Comparison of ENCODE assay signal across 30 cellular contexts in genomic region chrX:136868283-136869055, GRCh38. TPM values are rescaled to one million over a fixed set of nuclear protein-coding genes. Genes with fewer than 3 reads are reported as not detected.
DNase-seq lines count a peak whose midpoint lies in the region; ATAC-seq, FAIRE-seq and TF ChIP-seq lines count a peak whose summit lies in the region.
"Had no signal": no experiment of that assay in that cellular context is flagged by ENCODE, and none has a peak within 500 bp of the region (broad histone marks: within the 10 kb centered on the region; RNA-seq: fewer than 3 reads in every experiment).

No MANE protein-coding gene starts in this region.

- no peak overlapping the region for H2AFZ ChIP-seq in trophoblast cell (ENCODE audit: insufficient read depth, low read length, poor library complexity)

- H3K27ac Mint-ChIP-seq in activated CD4-positive, alpha-beta T cell treated with anti-CD3 and anti-CD28 coated beads, Interleukin-2, amount 10 ng/mL, durations not matched to agents 24 days and 14 days, result peak overlapping the region; percentile 34
- peak overlapping the region; percentile 21 for H3K27ac Mint-ChIP-seq in activated T-helper 1 cell treated with anti-CD3 and anti-CD28 coated beads, Interleukin-12 subunit alpha, Interleukin-12 subunit beta, Interleukin-2, Interleukin-4 antibody, amounts not matched to agents 30 ng/mL and 10 ng/mL and 1 ng/mL, durations not matched to agents 14 hours and 24 hours and 36 hours
- peak overlapping the region; percentile 31 for H3K27ac Mint-ChIP-seq in memory B cell
- H3K27ac Mint-ChIP-seq in T-helper 2 cell treated with Interferon-gamma antibody and Interleukin-4, amounts not matched to agents 5 μg/mL and 100 μg/mL, for 36 hours, result no peak overlapping the region
- H3K27ac Mint-ChIP-seq: activated naive CD4-positive, alpha-beta T cell treated with anti-CD3 and anti-CD28 coated beads, Interleukin-2, amount 50 U/mL, for 24 hours; type B pancreatic cell had no signal

- H3K4me3 ChIP-seq in trophoblast cell (ENCODE audit: low read depth, low read length), result no peak overlapping the region
- H3K4me3 ChIP-seq: lung had no signal

- H3K23ac ChIP-seq in trophoblast cell (ENCODE audit: low read length), result no peak overlapping the region

- no peak overlapping the region for H4K8ac ChIP-seq in trophoblast cell (ENCODE audit: low read depth, low read length)

- no peaks in the 10 kb centered on the region for H3K27me3 Mint-ChIP-seq in activated CD4-positive, alpha-beta T cell treated with anti-CD3 and anti-CD28 coated beads, Interleukin-2, amount 10 ng/mL, durations not matched to agents 24 days and 14 days
- H3K27me3 Mint-ChIP-seq in activated T-helper 1 cell treated with anti-CD3 and anti-CD28 coated beads, Interleukin-12 subunit alpha, Interleukin-12 subunit beta, Interleukin-2, Interleukin-4 antibody, amounts not matched to agents 30 ng/mL and 10 ng/mL and 1 ng/mL, durations not matched to agents 14 hours and 24 hours and 36 hours (ENCODE audit: insufficient read depth), result no peaks in the 10 kb centered on the region
- no peaks in the 10 kb centered on the region for H3K27me3 Mint-ChIP-seq in memory B cell
- H3K27me3 Mint-ChIP-seq in T-helper 2 cell treated with Interferon-gamma antibody and Interleukin-4, amounts not matched to agents 5 μg/mL and 100 μg/mL, for 36 hours (ENCODE audit: low read depth), result no peaks in the 10 kb centered on the region
- H3K27me3 Mint-ChIP-seq: activated CD8-positive, alpha-beta memory T cell treated with anti-CD3 and anti-CD28 coated beads, Interleukin-2, amount 10 ng/mL, durations not matched to agents 7 days and 5 days; activated naive CD4-positive, alpha-beta T cell treated with anti-CD3 and anti-CD28 coated beads, Interleukin-2, amount 50 U/mL, for 24 hours; naive thymus-derived CD8-positive, alpha-beta T cell; type B pancreatic cell had no signal

- H3K4me1 Mint-ChIP-seq in activated CD4-positive, alpha-beta T cell treated with anti-CD3 and anti-CD28 coated beads, Interleukin-2, amount 10 ng/mL, durations not matched to agents 24 days and 14 days, result peaks cover 15% of the 10 kb centered on the region
- peaks cover 33% of the 10 kb centered on the region for H3K4me1 Mint-ChIP-seq in activated T-helper 1 cell treated with anti-CD3 and anti-CD28 coated beads, Interleukin-12 subunit alpha, Interleukin-12 subunit beta, Interleukin-2, Interleukin-4 antibody, amounts not matched to agents 30 ng/mL and 10 ng/mL and 1 ng/mL, durations not matched to agents 14 hours and 24 hours and 36 hours (ENCODE audit: low read depth)
- H3K4me1 Mint-ChIP-seq in memory B cell, result peaks cover 3% of the 10 kb centered on the region
- H3K4me1 Mint-ChIP-seq in T-helper 2 cell treated with Interferon-gamma antibody and Interleukin-4, amounts not matched to agents 5 μg/mL and 100 μg/mL, for 36 hours (ENCODE audit: low read depth), result peaks cover 24% of the 10 kb centered on the region

- H3K9me3 Mint-ChIP-seq in activated CD4-positive, alpha-beta T cell treated with anti-CD3 and anti-CD28 coated beads, Interleukin-2, amount 10 ng/mL, durations not matched to agents 24 days and 14 days, result no peaks in the 10 kb centered on the region
- H3K9me3 Mint-ChIP-seq in activated T-helper 1 cell treated with anti-CD3 and anti-CD28 coated beads, Interleukin-12 subunit alpha, Interleukin-12 subunit beta, Interleukin-2, Interleukin-4 antibody, amounts not matched to agents 30 ng/mL and 10 ng/mL and 1 ng/mL, durations not matched to agents 14 hours and 24 hours and 36 hours, result no peaks in the 10 kb centered on the region
- H3K9me3 Mint-ChIP-seq in memory B cell, result no peaks in the 10 kb centered on the region
- H3K9me3 Mint-ChIP-seq in T-helper 2 cell treated with Interferon-gamma antibody and Interleukin-4, amounts not matched to agents 5 μg/mL and 100 μg/mL, for 36 hours, result no peaks in the 10 kb centered on the region
- H3K9me3 Mint-ChIP-seq: activated naive CD4-positive, alpha-beta T cell treated with anti-CD3 and anti-CD28 coated beads, Interleukin-2, amount 50 U/mL, for 24 hours; naive thymus-derived CD8-positive, alpha-beta T cell; type B pancreatic cell had no signal

- no peak for ATAC-seq in memory B cell (ENCODE audit: low read depth)
- ATAC-seq in HG03196 (IDR thresholded peaks at IDR 0.05; ENCODE audit: unreplicated experiment), result no peak
- ATAC-seq: PC-3 had no signal

- H3K9ac ChIP-seq in trophoblast cell (ENCODE audit: low read length), result no peak overlapping the region

- H3K4me1 ChIP-seq in trophoblast cell (ENCODE audit: control insufficient read depth in 1 of 2, insufficient read depth in 2 of 2, low read length in 2 of 2), result no peaks in the 10 kb centered on the region

- TF ChIP-seq POLR2A in GM12892 (IDR thresholded peaks at IDR 0.05; ENCODE audit: low read depth, low read length), result peak; percentile 28

- no peak overlapping the region for H4K12ac ChIP-seq in trophoblast cell (ENCODE audit: low read depth, low read length)

- WGBS in trophoblast cell (ENCODE audit: extremely low coverage, insufficient coverage, insufficient read length), result no CpG with 5 or more reads among the region's 9 CpGs

- no peak for FAIRE-seq in GM12892 (lab: Jason Lieb, UNC)
- FAIRE-seq: HTR-8/SVneo had no signal

- no peak overlapping the region for H3K14ac ChIP-seq in trophoblast cell (ENCODE audit: low read length)

- no peak overlapping the region for H2BK120ac ChIP-seq in trophoblast cell (ENCODE audit: insufficient read depth, low read length, poor library complexity)

- H3K36me3 Mint-ChIP-seq in activated CD4-positive, alpha-beta T cell treated with anti-CD3 and anti-CD28 coated beads, Interleukin-2, amount 10 ng/mL, durations not matched to agents 24 days and 14 days (ENCODE audit: low read depth), result peaks cover 53% of the 10 kb centered on the region
- H3K36me3 Mint-ChIP-seq in activated T-helper 1 cell treated with anti-CD3 and anti-CD28 coated beads, Interleukin-12 subunit alpha, Interleukin-12 subunit beta, Interleukin-2, Interleukin-4 antibody, amounts not matched to agents 30 ng/mL and 10 ng/mL and 1 ng/mL, durations not matched to agents 14 hours and 24 hours and 36 hours (ENCODE audit: low read depth), result peaks cover 43% of the 10 kb centered on the region
- peaks cover 15% of the 10 kb centered on the region for H3K36me3 Mint-ChIP-seq in memory B cell
- peaks cover 64% of the 10 kb centered on the region for H3K36me3 Mint-ChIP-seq in T-helper 2 cell treated with Interferon-gamma antibody and Interleukin-4, amounts not matched to agents 5 μg/mL and 100 μg/mL, for 36 hours (ENCODE audit: low read depth)

- no peaks in the 10 kb centered on the region for H3K79me1 ChIP-seq in trophoblast cell (ENCODE audit: low read length)

- DNase-seq in activated CD4-positive, alpha-beta T cell treated with anti-CD3 and anti-CD28 coated beads, Interleukin-2, amount 10 ng/mL, durations not matched to agents 24 days and 14 days, result no peak
- no peak for DNase-seq in activated CD4-positive, alpha-beta T cell treated with anti-CD3 and anti-CD28 coated beads for 1 hour
- no peak for DNase-seq in GM12892 (ENCODE audit: insufficient read length)
- no peak for DNase-seq in activated T-helper 1 cell treated with anti-CD3 and anti-CD28 coated beads, Interleukin-12 subunit alpha, Interleukin-12 subunit beta, Interleukin-2, Interleukin-4 antibody, amounts not matched to agents 30 ng/mL and 10 ng/mL and 1 ng/mL, durations not matched to agents 14 hours and 24 hours and 36 hours (ENCODE audit: low spot score)
- no peak for DNase-seq in memory B cell (ENCODE audit: low spot score in 2 of 2)
- DNase-seq in trophoblast cell, result no peak
- DNase-seq in T-helper 2 cell treated with Interferon-gamma antibody and Interleukin-4, amounts not matched to agents 5 μg/mL and 100 μg/mL, for 36 hours (ENCODE audit: low spot score), result no peak
- DNase-seq: 8988T; activated CD8-positive, alpha-beta memory T cell treated with anti-CD3 and anti-CD28 coated beads, Interleukin-2, amount 10 ng/mL, durations not matched to agents 7 days and 5 days; aorta; Calu3; DMS79; GDM1; hippocampal formation; KG1; MM.1S; naive thymus-derived CD8-positive, alpha-beta T cell; NCI-H1930; NCI-H524 treated with DMSO at 0.1 percent for 48 hours; NK-92 treated with Interleukin-12 subunit alpha and Interleukin-12 subunit beta, amount 100 ng/mL, for 24 hours; PC-3; stimulated activated CD4-positive, alpha-beta T cell treated with anti-CD3 and anti-CD28 coated beads, Interleukin-4, amount 100 ng/mL, for 24 hours; substantia nigra; T-helper 2 cell had no signal

- no peaks in the 10 kb centered on the region for H3K27me3 ChIP-seq in trophoblast cell (ENCODE audit: insufficient read depth, low read length)

- intact Hi-C loops in activated CD4-positive, alpha-beta T cell treated with anti-CD3 and anti-CD28 coated beads, Interleukin-2, amount 10 ng/mL, durations not matched to agents 24 days and 14 days (cut with micrococcal nuclease), result loop anchor here (1.0 to 5.0 kb wide), 2 partner anchors 10 to 86 kb away; partner anchors contain the start of gene ARHGEF6
- intact Hi-C loops in activated T-helper 1 cell treated with anti-CD3 and anti-CD28 coated beads, Interleukin-12 subunit alpha, Interleukin-12 subunit beta, Interleukin-2, Interleukin-4 antibody, amounts not matched to agents 30 ng/mL and 10 ng/mL and 1 ng/mL, durations not matched to agents 14 hours and 24 hours and 36 hours (cut with micrococcal nuclease), result loop anchor here (5.0 kb wide), 2 partner anchors 59 to 86 kb away; partner anchors contain the start of gene ARHGEF6

- H2AK5ac ChIP-seq in trophoblast cell (ENCODE audit: low read length), result no peak overlapping the region

- no peaks in the 10 kb centered on the region for H3K9me3 ChIP-seq in trophoblast cell (ENCODE audit: insufficient read depth, low read depth, low read length)

- H4K91ac ChIP-seq in trophoblast cell (ENCODE audit: low read depth, low read length), result no peak overlapping the region

- no peaks in the 10 kb centered on the region for H3K79me2 ChIP-seq in trophoblast cell (ENCODE audit: control insufficient read depth, insufficient read depth, low read length, poor library complexity)

- peaks cover 21 to 28% of the 10 kb centered on the region in 2 experiments for H3K36me3 ChIP-seq in trophoblast cell (ENCODE audit: control insufficient read depth in 1 of 2, insufficient read depth in 2 of 2, low read length in 2 of 2)

- H3K4me2 ChIP-seq in trophoblast cell (ENCODE audit: low read length), result no peak overlapping the region

- H3K18ac ChIP-seq in trophoblast cell (ENCODE audit: low read length), result no peak overlapping the region

- no peak overlapping the region for H2BK12ac ChIP-seq in trophoblast cell (ENCODE audit: low read length)

- no peak overlapping the region for H3K27ac ChIP-seq in trophoblast cell (ENCODE audit: low read depth, low read length)
- H3K27ac ChIP-seq: C4-2B had no signal

- H2BK5ac ChIP-seq in trophoblast cell (ENCODE audit: low read depth, low read length, poor library complexity), result no peak overlapping the region

- H3K4me3 Mint-ChIP-seq in activated CD4-positive, alpha-beta T cell treated with anti-CD3 and anti-CD28 coated beads, Interleukin-2, amount 10 ng/mL, durations not matched to agents 24 days and 14 days, result no peak overlapping the region
- no peak overlapping the region for H3K4me3 Mint-ChIP-seq in activated T-helper 1 cell treated with anti-CD3 and anti-CD28 coated beads, Interleukin-12 subunit alpha, Interleukin-12 subunit beta, Interleukin-2, Interleukin-4 antibody, amounts not matched to agents 30 ng/mL and 10 ng/mL and 1 ng/mL, durations not matched to agents 14 hours and 24 hours and 36 hours
- H3K4me3 Mint-ChIP-seq in memory B cell, result no peak overlapping the region
- H3K4me3 Mint-ChIP-seq in T-helper 2 cell treated with Interferon-gamma antibody and Interleukin-4, amounts not matched to agents 5 μg/mL and 100 μg/mL, for 36 hours, result no peak overlapping the region
- H3K4me3 Mint-ChIP-seq: activated CD8-positive, alpha-beta memory T cell treated with anti-CD3 and anti-CD28 coated beads, Interleukin-2, amount 10 ng/mL, durations not matched to agents 7 days and 5 days; activated naive CD4-positive, alpha-beta T cell treated with anti-CD3 and anti-CD28 coated beads, Interleukin-2, amount 50 U/mL, for 24 hours; naive thymus-derived CD8-positive, alpha-beta T cell; type B pancreatic cell had no signal

- no peak overlapping the region for H3K4ac ChIP-seq in trophoblast cell (ENCODE audit: low read depth, low read length)

RNA-seq across cellular contexts. Expression of gene RBMX, which starts 12.1 kb away (rescaled TPM):
- total RNA-seq in activated CD4-positive, alpha-beta T cell treated with anti-CD3 and anti-CD28 coated beads, Interleukin-2, amount 10 ng/mL, durations not matched to agents 24 days and 14 days, result 324 and 334 TPM in 2 replicates
- polyA plus RNA-seq in GM12892 (2012; ENCODE audit: missing spikeins), result 236 TPM
- 308 and 327 TPM in 2 replicates for total RNA-seq in activated T-helper 1 cell treated with anti-CD3 and anti-CD28 coated beads, Interleukin-12 subunit alpha, Interleukin-12 subunit beta, Interleukin-2, Interleukin-4 antibody, amounts not matched to agents 30 ng/mL and 10 ng/mL and 1 ng/mL, durations not matched to agents 14 hours and 24 hours and 36 hours
- polyA plus RNA-seq in trophoblast cell (2013), result 185 and 196 TPM in 2 replicates
